8 cellular contexts compared by ENCODE assay signal in genomic region chr7:23181684-23182553, GRCh38. TPM values are rescaled to one million over a fixed set of nuclear protein-coding genes. Genes with fewer than 3 reads are reported as not detected.
DNase-seq lines count a peak whose midpoint lies in the region; ATAC-seq lines count a peak whose summit lies in the region.

Gene NUP42 (plus strand): TSS chr7:23182048. CDS start chr7:23182086, 38 bp downstream.

- H3K4me3 Mint-ChIP-seq in effector memory CD8-positive, alpha-beta T cell: peak within 1 kb of the TSS; percentile 92 to 94

- H3K9me3 Mint-ChIP-seq in effector memory CD8-positive, alpha-beta T cell: no peaks in the 10 kb centered on the region

- peaks cover 20 to 31% of the 10 kb centered on the region in 2 donors for H3K4me1 Mint-ChIP-seq in effector memory CD8-positive, alpha-beta T cell (ENCODE audit: low read depth in 2 of 2)

- DNase-seq in COLO668 (lab: John Stamatoyannopoulos, UW; ENCODE audit: unreplicated experiment) (peak; percentile 99), HT1080 (ENCODE audit: low read depth) (peak; percentile 98), NOMO-1 treated with DMSO at 0.1 percent for 48 hours (lab: John Stamatoyannopoulos, UW; ENCODE audit: unreplicated experiment) (peak; percentile 99), medulla oblongata (ENCODE audit: extremely low spot score) (peak; percentile 98)
- peak; percentile 92 to 93 for DNase-seq in activated CD8-positive, alpha-beta memory T cell treated with anti-CD3 and anti-CD28 coated beads for 4 hours (ENCODE audit: low read depth in 2 of 2)
- DNase-seq in effector memory CD8-positive, alpha-beta T cell: peak; percentile 94 to 95 (median 95)
- peak; percentile 94 for DNase-seq in stimulated activated CD8-positive, alpha-beta memory T cell treated with anti-CD3 and anti-CD28 coated beads, Interleukin-12 subunit alpha, Interleukin-12 subunit beta, amount 100 ng/mL, for 1 hour (ENCODE audit: low read depth)

- peak within 1 kb of the TSS; percentile 97 to 99 for H3K27ac Mint-ChIP-seq in effector memory CD8-positive, alpha-beta T cell

- peaks cover 50% of the 10 kb centered on the region for H3K36me3 Mint-ChIP-seq in effector memory CD8-positive, alpha-beta T cell (ENCODE audit: insufficient read depth)

- ATAC-seq in GM21360 (IDR thresholded peaks at IDR 0.05; ENCODE audit: unreplicated experiment): peak; percentile 94
- peak; percentile 96 for ATAC-seq in effector memory CD8-positive, alpha-beta T cell (replicated peaks)

- H3K27me3 Mint-ChIP-seq in effector memory CD8-positive, alpha-beta T cell: no peaks in the 10 kb centered on the region

RNA-seq across cellular contexts. Expression of gene NUP42, which starts in this region (rescaled TPM):
- 60.0 and 62.0 TPM in 2 replicates for total RNA-seq in HT1080 (2014; rRNA removed; shearing (Covaris generic))
- 23.3 and 33.4 TPM in 2 replicates for polyA plus RNA-seq in HT1080 (2015; cell fraction: cytosol; rRNA removed)
- polyA plus RNA-seq in HT1080 (2015; cell fraction: nucleus; rRNA removed): 59.7 and 66.2 TPM in 2 replicates

Comparison
In these comparisons a context has a peak if more than half of its experiments do, and no peak if none do; other contexts are left out.
1. Peak in every context shown above with its lines: DNase-seq and ATAC-seq.